In genomic region chr4:137623013-137623412, GRCh38 we compare ENCODE assay signal across 14 cellular contexts.
A peak's percentile ranks its signal among the peaks of the same experiment; 100 is the strongest.
DNase-seq lines count a peak whose midpoint lies in the region; ATAC-seq and TF ChIP-seq lines count a peak whose summit lies in the region.
"Had no signal": no experiment of that assay in that cellular context is flagged by ENCODE, and none has a peak within 500 bp of the region (broad histone marks: within the 10 kb centered on the region; RNA-seq: fewer than 3 reads in every experiment).

No MANE protein-coding gene starts in this region.

- no peak overlapping the region for H2BK15ac ChIP-seq in mesenchymal stem cell (ENCODE audit: low read depth, poor library complexity, severe bottlenecking)

- H2AK5ac ChIP-seq in mesenchymal stem cell (ENCODE audit: low read length, severe bottlenecking), result no peak overlapping the region

- no peaks in the 10 kb centered on the region for H3K27me3 Mint-ChIP-seq in activated T-cell treated with anti-CD3 and anti-CD28 coated beads, Interleukin-2, amount 50 U/mL, for 72 hours (ENCODE audit: low read depth)

- in situ Hi-C loops in GM13977 (cut with MboI; ENCODE audit: low pct_unique_long_range_greater_than_20kb, low sequenced_read_pairs, unreplicated experiment), result no loop called here

- H3K4me2 ChIP-seq in OCI-LY3 (ENCODE audit: low read length) (no peak overlapping the region), mesenchymal stem cell (ENCODE audit: low read length, poor library complexity, severe bottlenecking) (no peak overlapping the region)

- no peaks in the 10 kb centered on the region for H3K79me2 ChIP-seq in OCI-LY3 (ENCODE audit: low read length)

- no peaks in the 10 kb centered on the region for H4K20me1 ChIP-seq in OCI-LY3 (ENCODE audit: insufficient read depth, low read length)

- H3K14ac ChIP-seq in mesenchymal stem cell (ENCODE audit: low read length in 2 of 2), result no peak overlapping the region

- no peaks in the 10 kb centered on the region for H3K36me3 Mint-ChIP-seq in activated T-cell treated with anti-CD3 and anti-CD28 coated beads, Interleukin-2, amount 50 U/mL, for 72 hours (ENCODE audit: insufficient read depth in 2 of 2)

- H2AFZ ChIP-seq in OCI-LY3 (ENCODE audit: low read depth, low read length), result peak overlapping the region; percentile 44
- H2AFZ ChIP-seq in mesenchymal stem cell (ENCODE audit: low read depth, low read length), result no peak overlapping the region

- H3K9ac ChIP-seq in OCI-LY3 (ENCODE audit: low read length), result no peak overlapping the region
- H3K9ac ChIP-seq in mesenchymal stem cell (ENCODE audit: low read length), result no peak overlapping the region

- WGBS in mesenchymal stem cell, result 25% methylated on average over 2 of the region's 2 CpGs

- H3K27me3 ChIP-seq in OCI-LY3 (ENCODE audit: low read depth, low read length) (no peaks in the 10 kb centered on the region), mesenchymal stem cell (ENCODE audit: control insufficient read depth in 1 of 2, insufficient read depth in 1 of 2, low read length in 2 of 2) (no peaks in the 10 kb centered on the region)
- H3K27me3 ChIP-seq: SJSA1, vagina had no signal

- no peaks in the 10 kb centered on the region for H3K79me1 ChIP-seq in mesenchymal stem cell (replicated peaks; ENCODE audit: low read length, poor library complexity, severe bottlenecking)

- H2BK5ac ChIP-seq in mesenchymal stem cell (ENCODE audit: low read depth, low read length, poor library complexity, severe bottlenecking), result no peak overlapping the region

- no peak overlapping the region for H3K27ac Mint-ChIP-seq in activated T-cell treated with anti-CD3 and anti-CD28 coated beads, Interleukin-2, amount 50 U/mL, for 72 hours

- no peak overlapping the region for H3K27ac ChIP-seq in OCI-LY3 (ENCODE audit: low read length)
- H3K27ac ChIP-seq in mesenchymal stem cell (ENCODE audit: low read length, poor library complexity, severe bottlenecking), result no peak overlapping the region
- H3K27ac ChIP-seq: SJSA1, vagina had no signal

- ATAC-seq in HG03342 (IDR thresholded peaks at IDR 0.05; ENCODE audit: unreplicated experiment) (peak; percentile 52), GM21381 (IDR thresholded peaks at IDR 0.05; ENCODE audit: unreplicated experiment) (no peak)
- no peak for ATAC-seq in activated T-cell treated with anti-CD3 and anti-CD28 coated beads, Interleukin-2, amount 50 U/mL, for 72 hours (replicated peaks in 1 of 2)

- no peak for TF ChIP-seq CTCF in GM13977 (IDR thresholded peaks at IDR 0.05; ENCODE audit: extremely low read depth, insufficient read depth, missing control alignments)
- no peak for TF ChIP-seq CTCF in OCI-LY3 (IDR thresholded peaks at IDR 0.05; ENCODE audit: low read depth, low read length)

- H3K4me1 Mint-ChIP-seq in activated T-cell treated with anti-CD3 and anti-CD28 coated beads, Interleukin-2, amount 50 U/mL, for 72 hours (ENCODE audit: low read depth), result no peaks in the 10 kb centered on the region

- H3K9me3 Mint-ChIP-seq in activated T-cell treated with anti-CD3 and anti-CD28 coated beads, Interleukin-2, amount 50 U/mL, for 72 hours, result peaks cover 0 to 2% of the 10 kb centered on the region in 2 donors

- H3K36me3 ChIP-seq in OCI-LY3 (replicated peaks; ENCODE audit: low read depth, low read length), result no peaks in the 10 kb centered on the region
- H3K36me3 ChIP-seq in mesenchymal stem cell (ENCODE audit: control insufficient read depth in 1 of 2, insufficient read depth in 2 of 2, low read depth in 1 of 2, low read length in 2 of 2), result no peaks in the 10 kb centered on the region
- H3K36me3 ChIP-seq: SJSA1, vagina had no signal

- peak; percentile 18 for DNase-seq in GM13977 (ENCODE audit: low spot score)
- DNase-seq in mesenchymal stem cell, result peak; percentile 44
- DNase-seq in NCI-H187 treated with DMSO at 0.1 percent for 48 hours (lab: John Stamatoyannopoulos, UW), result no peak
- no peak for DNase-seq in activated T-cell treated with anti-CD3 and anti-CD28 coated beads, Interleukin-2, amount 50 U/mL, for 72 hours
- no peak for DNase-seq in NOMO-1 treated with DMSO at 0.1 percent for 48 hours (lab: John Stamatoyannopoulos, UW; ENCODE audit: unreplicated experiment)
- DNase-seq: activated naive CD4-positive, alpha-beta T cell treated with Interleukin-2 at 50 U/mL for 16 hours; kidney glomerular epithelial cell; retina; stimulated activated CD4-positive, alpha-beta T cell treated with anti-CD3 and anti-CD28 coated beads, Interleukin-2, amount 100 ng/mL, for 48 hours had no signal

- no peak overlapping the region for H3K4me3 ChIP-seq in OCI-LY3 (ENCODE audit: low read length)
- no peak overlapping the region for H3K4me3 ChIP-seq in mesenchymal stem cell (ENCODE audit: insufficient read depth in 1 of 2, low read depth in 1 of 2, low read length in 2 of 2)
- H3K4me3 ChIP-seq: SJSA1, vagina had no signal

- no peak overlapping the region for H4K8ac ChIP-seq in mesenchymal stem cell (ENCODE audit: low read length)

- no peak overlapping the region for H3K4me3 Mint-ChIP-seq in activated T-cell treated with anti-CD3 and anti-CD28 coated beads, Interleukin-2, amount 50 U/mL, for 72 hours

- H3K18ac ChIP-seq in mesenchymal stem cell (ENCODE audit: low read depth in 1 of 2, low read length in 2 of 2), result peak overlapping the region in 1 of 2 experiments; percentile 62

- no peak overlapping the region for H2BK12ac ChIP-seq in mesenchymal stem cell (ENCODE audit: low read length in 2 of 2)

- H4K91ac ChIP-seq in mesenchymal stem cell (ENCODE audit: low read length), result no peak overlapping the region

- H3K23ac ChIP-seq in mesenchymal stem cell (ENCODE audit: low read length in 2 of 2), result no peak overlapping the region

- H3K4ac ChIP-seq in mesenchymal stem cell (ENCODE audit: low read depth in 1 of 2, low read length in 2 of 2), result no peak overlapping the region

- H2BK120ac ChIP-seq in mesenchymal stem cell (ENCODE audit: low read depth, low read length), result no peak overlapping the region

- no peaks in the 10 kb centered on the region for H3K9me3 ChIP-seq in OCI-LY3 (ENCODE audit: insufficient read depth, low read length)
- no peaks in the 10 kb centered on the region for H3K9me3 ChIP-seq in mesenchymal stem cell (ENCODE audit: control insufficient read depth, low read length)
- H3K9me3 ChIP-seq: SJSA1, vagina had no signal

- H3K4me1 ChIP-seq in OCI-LY3 (ENCODE audit: low read length), result peaks cover 4% of the 10 kb centered on the region; the same call in 1 of the 2 replicates
- H3K4me1 ChIP-seq in mesenchymal stem cell (ENCODE audit: control insufficient read depth, insufficient read depth, low read depth, low read length), result no peaks in the 10 kb centered on the region
- H3K4me1 ChIP-seq: SJSA1, vagina had no signal

Comparison
In these comparisons a context has a peak if more than half of its experiments do, and no peak if none do; other contexts are left out.
1. DNase-seq: peak in GM13977 (single experiment) and mesenchymal stem cell (single experiment); none in NCI-H187 treated with DMSO at 0.1 percent for 48 hours (single experiment), activated T-cell treated with anti-CD3 and anti-CD28 coated beads, Interleukin-2, amount 50 U/mL, for 72 hours (0 of 2) and NOMO-1 treated with DMSO at 0.1 percent for 48 hours (single experiment).